In genomic region chr6:3841711-3842565, GRCh38 we compare ENCODE assay signal across 13 cellular contexts. TPM values are rescaled to one million over a fixed set of nuclear protein-coding genes. Genes with fewer than 3 reads are reported as not detected.
DNase-seq lines count a peak whose midpoint lies in the region; ATAC-seq and TF ChIP-seq lines count a peak whose summit lies in the region.
"Had no signal": no experiment of that assay in that cellular context is flagged by ENCODE, and none has a peak within 500 bp of the region (broad histone marks: within the 10 kb centered on the region; RNA-seq: fewer than 3 reads in every experiment).

No MANE protein-coding gene starts in this region.

- no peaks in the 10 kb centered on the region for H3K9me3 Mint-ChIP-seq in activated CD8-positive, alpha-beta T cell treated with anti-CD3 and anti-CD28 coated beads for 36 hours
- no peaks in the 10 kb centered on the region for H3K9me3 Mint-ChIP-seq in Caco-2 (ENCODE audit: unreplicated experiment)
- H3K9me3 Mint-ChIP-seq: CD14-positive monocyte had no signal

- H3K4me1 ChIP-seq in RWPE2 (ENCODE audit: insufficient read depth, poor library complexity, severe bottlenecking), result peaks cover 48% of the 10 kb centered on the region
- H3K4me1 ChIP-seq in osteoblast (ENCODE audit: insufficient read depth, low read length), result peaks cover 57% of the 10 kb centered on the region
- peaks cover 3% of the 10 kb centered on the region; the same call in 1 of the 2 replicates for H3K4me1 ChIP-seq in Caco-2
- H3K4me1 ChIP-seq: neural progenitor cell had no signal

- H3K4me3 ChIP-seq in AG10803 (ENCODE audit: low read length) (no peak overlapping the region), RWPE2 (ENCODE audit: severe bottlenecking) (no peak overlapping the region), fibroblast of mammary gland (ENCODE audit: control insufficient read depth, low read depth, low read length) (no peak overlapping the region), osteoblast (ENCODE audit: insufficient read depth, low read length) (no peak overlapping the region), Caco-2 (ENCODE audit: low read depth, low read length) (no peak overlapping the region)
- H3K4me3 ChIP-seq: dorsolateral prefrontal cortex, neural progenitor cell had no signal

- CTCF ChIA-PET in activated CD8-positive, alpha-beta T cell treated with anti-CD3 and anti-CD28 coated beads for 36 hours (lab: Charles Lee), result interaction anchor here (0.5 to 2.3 kb wide), 5 partner anchors 7 to 542 kb away, joined by 3 to 11 read pairs (median 3); partner anchors contain the start of gene FAM50B
- CTCF ChIA-PET in Caco-2 (lab: Charles Lee), result interaction anchor here (0.6 kb wide), 1 partner anchor 180 kb away, joined by 7 read pairs; no protein-coding TSS in a partner anchor

- H3K27me3 ChIP-seq in RWPE2 (ENCODE audit: insufficient read depth, poor library complexity, severe bottlenecking) (no peaks in the 10 kb centered on the region), osteoblast (ENCODE audit: insufficient read depth, low read length) (no peaks in the 10 kb centered on the region), Caco-2 (replicated peaks; ENCODE audit: control insufficient read depth, insufficient read depth, low read length) (no peaks in the 10 kb centered on the region)
- H3K27me3 ChIP-seq: dorsolateral prefrontal cortex, neural progenitor cell had no signal

- no peaks in the 10 kb centered on the region for H3K27me3 Mint-ChIP-seq in activated CD8-positive, alpha-beta T cell treated with anti-CD3 and anti-CD28 coated beads for 36 hours
- no peaks in the 10 kb centered on the region for H3K27me3 Mint-ChIP-seq in Caco-2 (ENCODE audit: insufficient read depth, unreplicated experiment)

- no peaks in the 10 kb centered on the region for H3K36me3 Mint-ChIP-seq in activated CD8-positive, alpha-beta T cell treated with anti-CD3 and anti-CD28 coated beads for 36 hours (ENCODE audit: low read depth)
- H3K36me3 Mint-ChIP-seq in Caco-2 (ENCODE audit: insufficient read depth, unreplicated experiment), result no peaks in the 10 kb centered on the region
- H3K36me3 Mint-ChIP-seq: CD14-positive monocyte, neural progenitor cell had no signal

- DNase-seq in AG10803 (ENCODE audit: low read depth) (peak; percentile 90), RWPE2 (ENCODE audit: low spot score) (no peak), fibroblast of mammary gland (ENCODE audit: low read depth) (peak; percentile 76), osteoblast (ENCODE audit: insufficient read length, low spot score, missing footprints) (peak; percentile 94), Caco-2 (no peak), NCI-H2196 (lab: John Stamatoyannopoulos, UW; ENCODE audit: unreplicated experiment) (no peak)
- no peak for DNase-seq in activated CD8-positive, alpha-beta T cell treated with anti-CD3 and anti-CD28 coated beads for 36 hours
- DNase-seq: dorsolateral prefrontal cortex, NCI-H187 treated with DMSO at 0.1 percent for 48 hours, OCI-M1 had no signal

- no peaks in the 10 kb centered on the region for H4K20me1 ChIP-seq in osteoblast (ENCODE audit: insufficient read depth, low read length)

- POLR2A ChIA-PET in activated CD8-positive, alpha-beta T cell treated with anti-CD3 and anti-CD28 coated beads for 36 hours (lab: Charles Lee), result no interaction called here
- POLR2A ChIA-PET in Caco-2 (lab: Charles Lee), result no interaction called here

- peak overlapping the region; percentile 59 for H3K4me2 ChIP-seq in osteoblast (ENCODE audit: insufficient read depth, low read length)
- H3K4me2 ChIP-seq: neural progenitor cell had no signal

- ATAC-seq in RWPE2 (ENCODE audit: low read depth), result peak; percentile 78
- ATAC-seq in activated CD8-positive, alpha-beta T cell treated with anti-CD3 and anti-CD28 coated beads for 36 hours, result no peak
- no peak for ATAC-seq in GM21447 (IDR thresholded peaks at IDR 0.05; ENCODE audit: unreplicated experiment)

- H3K4me3 Mint-ChIP-seq in activated CD8-positive, alpha-beta T cell treated with anti-CD3 and anti-CD28 coated beads for 36 hours, result no peak overlapping the region
- H3K4me3 Mint-ChIP-seq in Caco-2 (ENCODE audit: unreplicated experiment), result no peak overlapping the region
- H3K4me3 Mint-ChIP-seq: CD14-positive monocyte, neural progenitor cell had no signal

- peak overlapping the region; percentile 84 for H3K27ac ChIP-seq in RWPE2 (ENCODE audit: poor library complexity, severe bottlenecking)
- H3K27ac ChIP-seq in osteoblast (ENCODE audit: low read depth, low read length), result peak overlapping the region; percentile 95
- H3K27ac ChIP-seq: neural progenitor cell had no signal

- TF ChIP-seq CTCF in AG10803 (conservative IDR thresholded peaks at IDR 0.05; ENCODE audit: low read length) (no peak), RWPE2 (IDR thresholded peaks at IDR 0.05; ENCODE audit: poor library complexity, severe bottlenecking) (no peak), fibroblast of mammary gland (conservative IDR thresholded peaks at IDR 0.05; ENCODE audit: control insufficient read depth, insufficient read depth, low read depth, low read length) (no peak), osteoblast (IDR thresholded peaks at IDR 0.05; ENCODE audit: extremely low read depth, low read depth, low read length) (no peak), Caco-2 (IDR thresholded peaks at IDR 0.05; ENCODE audit: insufficient read depth in 1 of 2, low read depth in 1 of 2, low read length in 1 of 2, severe bottlenecking in 1 of 2, unreplicated experiment in 1 of 2) (no peak)
- TF ChIP-seq CTCF in activated CD8-positive, alpha-beta T cell treated with anti-CD3 and anti-CD28 coated beads for 36 hours (IDR thresholded peaks at IDR 0.05), result no peak

- intact Hi-C loops in activated CD8-positive, alpha-beta T cell treated with anti-CD3 and anti-CD28 coated beads for 36 hours (cut with micrococcal nuclease), result no loop called here
- intact Hi-C loops in Caco-2 (cut with micrococcal nuclease; ENCODE audit: unreplicated experiment), result no loop called here

- H3K4me1 Mint-ChIP-seq in activated CD8-positive, alpha-beta T cell treated with anti-CD3 and anti-CD28 coated beads for 36 hours (ENCODE audit: low read depth), result no peaks in the 10 kb centered on the region
- no peaks in the 10 kb centered on the region for H3K4me1 Mint-ChIP-seq in Caco-2 (ENCODE audit: low read depth, unreplicated experiment)
- H3K4me1 Mint-ChIP-seq: CD14-positive monocyte had no signal

- H2AFZ ChIP-seq in osteoblast (ENCODE audit: low read length), result no peak overlapping the region
- H2AFZ ChIP-seq: neural progenitor cell had no signal

- H3K9me3 ChIP-seq in RWPE2 (ENCODE audit: severe bottlenecking) (no peaks in the 10 kb centered on the region), osteoblast (ENCODE audit: low read depth, low read length) (no peaks in the 10 kb centered on the region), Caco-2 (no peaks in the 10 kb centered on the region)

- H3K79me2 ChIP-seq in osteoblast (ENCODE audit: insufficient read depth, low read length), result no peaks in the 10 kb centered on the region

- no TSS peak for BruUV-seq in Caco-2 (replicated peaks; lab: Mats Ljungman, UMichigan)

- H3K36me3 ChIP-seq in RWPE2 (ENCODE audit: low read depth), result no peaks in the 10 kb centered on the region
- no peaks in the 10 kb centered on the region for H3K36me3 ChIP-seq in osteoblast (ENCODE audit: insufficient read depth, low read length)
- no peaks in the 10 kb centered on the region for H3K36me3 ChIP-seq in Caco-2 (ENCODE audit: control insufficient read depth, insufficient read depth, low read length)
- H3K36me3 ChIP-seq: neural progenitor cell had no signal

- H3K27ac Mint-ChIP-seq in activated CD8-positive, alpha-beta T cell treated with anti-CD3 and anti-CD28 coated beads for 36 hours, result no peak overlapping the region
- H3K27ac Mint-ChIP-seq in Caco-2 (ENCODE audit: unreplicated experiment), result no peak overlapping the region
- H3K27ac Mint-ChIP-seq: CD14-positive monocyte, neural progenitor cell had no signal

RNA-seq across cellular contexts. Expression of gene FAM50B, which starts 7.2 kb away (rescaled TPM):
- total RNA-seq in osteoblast (7.1 and 8.0 TPM in 2 replicates), Caco-2 (2022) (not detected in 2 replicates)
- 1 to 10 TPM; 5.2 to 6.0 TPM for total RNA-seq in activated CD8-positive, alpha-beta T cell treated with anti-CD3 and anti-CD28 coated beads for 36 hours

Comparison
In these comparisons a context has a peak if more than half of its experiments do, and no peak if none do; other contexts are left out.
1. DNase-seq: peak in AG10803 (single experiment), fibroblast of mammary gland (single experiment) and osteoblast (single experiment); none in RWPE2 (single experiment), activated CD8-positive, alpha-beta T cell treated with anti-CD3 and anti-CD28 coated beads for 36 hours (single experiment), Caco-2 (0 of 2) and NCI-H2196 (single experiment).